1 cellular context compared by ENCODE assay signal in genomic region chr3:149380220-149380619, GRCh38. TPM values are rescaled to one million over a fixed set of nuclear protein-coding genes. Genes with fewer than 3 reads are reported as not detected.
"Had no signal": no experiment of that assay in that cellular context is flagged by ENCODE, and none has a peak within 500 bp of the region (broad histone marks: within the 10 kb centered on the region; RNA-seq: fewer than 3 reads in every experiment).

No MANE protein-coding gene starts in this region.

RNA-seq across cellular contexts. Expression of gene TM4SF18, which starts 46.8 kb away (rescaled TPM):
- total RNA-seq: MCF 10A had no signal
